2 cellular contexts compared by ENCODE assay signal in the genomic region with DNA sequence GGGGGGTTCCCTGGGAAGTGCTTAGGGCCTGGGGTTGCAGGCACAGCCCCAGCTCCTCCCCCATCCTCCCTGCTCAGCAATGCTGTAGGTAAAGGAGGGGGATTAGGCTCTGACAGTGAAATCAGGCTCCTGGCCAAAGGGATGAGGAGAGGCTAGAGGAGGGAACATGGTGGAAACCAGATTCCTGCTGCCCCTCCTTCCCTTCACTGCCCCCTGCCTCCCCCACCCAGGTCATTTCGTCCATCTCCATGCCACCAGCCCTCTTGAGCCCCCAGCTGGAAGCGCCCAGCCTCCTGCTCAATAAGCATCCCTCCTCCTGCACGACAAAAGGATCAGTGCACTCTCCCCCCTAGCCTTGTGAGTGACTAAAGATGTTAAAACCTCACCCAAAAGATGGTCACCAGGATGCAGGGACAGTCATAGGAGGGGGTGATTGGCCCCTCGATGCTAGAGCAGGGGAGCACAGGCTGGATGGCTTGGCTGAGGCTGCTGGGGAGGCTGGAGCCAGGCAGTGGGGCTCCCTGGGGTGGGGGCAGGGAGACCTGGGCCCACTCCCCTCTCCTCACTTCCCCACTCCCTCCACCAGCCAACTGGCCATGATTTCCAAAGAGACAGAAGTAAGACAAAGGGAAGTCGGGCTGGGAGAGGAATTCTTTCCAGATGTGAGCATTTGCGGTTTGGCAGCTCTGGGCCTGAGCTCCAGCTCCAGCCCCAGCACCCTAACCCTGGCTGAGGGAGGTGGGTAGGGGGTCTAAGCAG.
TF ChIP-seq lines count a peak whose summit lies in the region.

No MANE protein-coding gene starts in this region.

TF ChIP-seq in SK-N-SH treated with all-trans-retinoic acid at 6 μM for 48 hours, 23 proteins besides CTCF, POLR2A, EP300 and RAD21:
- TF ChIP-seq, protein P1, sequence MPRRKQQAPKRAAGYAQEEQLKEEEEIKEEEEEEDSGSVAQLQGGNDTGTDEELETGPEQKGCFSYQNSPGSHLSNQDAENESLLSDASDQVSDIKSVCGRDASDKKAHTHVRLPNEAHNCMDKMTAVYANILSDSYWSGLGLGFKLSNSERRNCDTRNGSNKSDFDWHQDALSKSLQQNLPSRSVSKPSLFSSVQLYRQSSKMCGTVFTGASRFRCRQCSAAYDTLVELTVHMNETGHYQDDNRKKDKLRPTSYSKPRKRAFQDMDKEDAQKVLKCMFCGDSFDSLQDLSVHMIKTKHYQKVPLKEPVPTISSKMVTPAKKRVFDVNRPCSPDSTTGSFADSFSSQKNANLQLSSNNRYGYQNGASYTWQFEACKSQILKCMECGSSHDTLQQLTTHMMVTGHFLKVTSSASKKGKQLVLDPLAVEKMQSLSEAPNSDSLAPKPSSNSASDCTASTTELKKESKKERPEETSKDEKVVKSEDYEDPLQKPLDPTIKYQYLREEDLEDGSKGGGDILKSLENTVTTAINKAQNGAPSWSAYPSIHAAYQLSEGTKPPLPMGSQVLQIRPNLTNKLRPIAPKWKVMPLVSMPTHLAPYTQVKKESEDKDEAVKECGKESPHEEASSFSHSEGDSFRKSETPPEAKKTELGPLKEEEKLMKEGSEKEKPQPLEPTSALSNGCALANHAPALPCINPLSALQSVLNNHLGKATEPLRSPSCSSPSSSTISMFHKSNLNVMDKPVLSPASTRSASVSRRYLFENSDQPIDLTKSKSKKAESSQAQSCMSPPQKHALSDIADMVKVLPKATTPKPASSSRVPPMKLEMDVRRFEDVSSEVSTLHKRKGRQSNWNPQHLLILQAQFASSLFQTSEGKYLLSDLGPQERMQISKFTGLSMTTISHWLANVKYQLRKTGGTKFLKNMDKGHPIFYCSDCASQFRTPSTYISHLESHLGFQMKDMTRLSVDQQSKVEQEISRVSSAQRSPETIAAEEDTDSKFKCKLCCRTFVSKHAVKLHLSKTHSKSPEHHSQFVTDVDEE (CRISPR knock-in tag; IDR thresholded peaks at IDR 0.05): 0 out of 2 replicates have a peak, but pooled peaks have one; percentile 11
- TF ChIP-seq, protein P2, sequence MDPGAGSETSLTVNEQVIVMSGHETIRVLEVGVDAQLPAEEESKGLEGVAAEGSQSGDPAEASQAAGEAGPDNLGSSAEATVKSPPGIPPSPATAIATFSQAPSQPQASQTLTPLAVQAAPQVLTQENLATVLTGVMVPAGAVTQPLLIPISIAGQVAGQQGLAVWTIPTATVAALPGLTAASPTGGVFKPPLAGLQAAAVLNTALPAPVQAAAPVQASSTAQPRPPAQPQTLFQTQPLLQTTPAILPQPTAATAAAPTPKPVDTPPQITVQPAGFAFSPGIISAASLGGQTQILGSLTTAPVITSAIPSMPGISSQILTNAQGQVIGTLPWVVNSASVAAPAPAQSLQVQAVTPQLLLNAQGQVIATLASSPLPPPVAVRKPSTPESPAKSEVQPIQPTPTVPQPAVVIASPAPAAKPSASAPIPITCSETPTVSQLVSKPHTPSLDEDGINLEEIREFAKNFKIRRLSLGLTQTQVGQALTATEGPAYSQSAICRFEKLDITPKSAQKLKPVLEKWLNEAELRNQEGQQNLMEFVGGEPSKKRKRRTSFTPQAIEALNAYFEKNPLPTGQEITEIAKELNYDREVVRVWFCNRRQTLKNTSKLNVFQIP (CRISPR knock-in tag; IDR thresholded peaks at IDR 0.05; ENCODE audit: borderline replicate concordance, low read depth): no peak
- 0 out of 2 replicates have a peak, but pooled peaks have one; percentile 31 for TF ChIP-seq ZNF70 (CRISPR knock-in tag; IDR thresholded peaks at IDR 0.05)
- no peak for TF ChIP-seq ARNTL (CRISPR knock-in tag; IDR thresholded peaks at IDR 0.05; ENCODE audit: borderline replicate concordance, low read depth)
TF ChIP-seq in SK-N-SH treated with all-trans-retinoic acid at 6 μM for 48 hours: peak in this region for 2.

TF ChIP-seq in HepG2, 621 proteins besides CTCF, POLR2A, EP300 and RAD21:
- TF ChIP-seq MEIS2 (CRISPR knock-in tag; IDR thresholded peaks at IDR 0.05) (no peak), GABPA (IDR thresholded peaks at IDR 0.05; ENCODE audit: low read depth, low read length) (no peak), GABPA (CRISPR knock-in tag; IDR thresholded peaks at IDR 0.05; ENCODE audit: low read depth) (no peak), MEF2D (CRISPR knock-in tag; IDR thresholded peaks at IDR 0.05) (no peak), ZNF33A (CRISPR knock-in tag; IDR thresholded peaks at IDR 0.05; ENCODE audit: borderline replicate concordance) (no peak), NBN (conservative IDR thresholded peaks at IDR 0.05) (no peak), ZBTB7B (CRISPR knock-in tag; IDR thresholded peaks at IDR 0.05) (no peak), ZNF124 (CRISPR knock-in tag; IDR thresholded peaks at IDR 0.05) (no peak)
